In genomic region chr7:100100420-100101015, GRCh38 we compare ENCODE assay signal across 8 cellular contexts. TPM values are rescaled to one million over a fixed set of nuclear protein-coding genes. Genes with fewer than 3 reads are reported as not detected.
A peak's percentile ranks its signal among the peaks of the same experiment; 100 is the strongest.
DNase-seq lines count a peak whose midpoint lies in the region; ATAC-seq, FAIRE-seq and TF ChIP-seq lines count a peak whose summit lies in the region.

No MANE protein-coding gene starts in this region.

- DNase-seq in D721Med (ENCODE audit: insufficient read length, low spot score) (peak; percentile 81), HuH-7.5 (ENCODE audit: low spot score) (peak; percentile 97), activated T-cell treated with anti-CD3 and anti-CD28 coated beads for 48 hours (ENCODE audit: low read depth) (peak; percentile 86), epithelial cell of proximal tubule (ENCODE audit: low read depth) (peak; percentile 80), mucosa of gallbladder (ENCODE audit: low spot score) (peak; percentile 91)
- peak; percentile 73 to 86 for DNase-seq in stimulated activated CD8-positive, alpha-beta memory T cell treated with anti-CD3 and anti-CD28 coated beads, Interleukin-2, amount 100 ng/mL, for 48 hours (ENCODE audit: low read depth in 2 of 2)

- H3K9ac ChIP-seq in OCI-LY3 (ENCODE audit: low read length): peak overlapping the region; percentile 99

- H3K4me1 ChIP-seq in OCI-LY3 (ENCODE audit: low read length): peaks cover 12% of the 10 kb centered on the region

- H3K27ac ChIP-seq in OCI-LY3 (ENCODE audit: low read length): peak overlapping the region; percentile 90

- TF ChIP-seq CTCF in D721Med (IDR thresholded peaks at IDR 0.05; ENCODE audit: insufficient read depth, missing control alignments): no peak
- TF ChIP-seq CTCF in OCI-LY3 (IDR thresholded peaks at IDR 0.05; ENCODE audit: low read depth, low read length): no peak
- no peak for TF ChIP-seq CTCF in epithelial cell of proximal tubule (conservative IDR thresholded peaks at IDR 0.05; ENCODE audit: low read depth, low read length)

- peak; percentile 73 for ATAC-seq in GM21528 (IDR thresholded peaks at IDR 0.05; ENCODE audit: low FRiP score, unreplicated experiment)

- no peak for FAIRE-seq in D721Med (lab: Jason Lieb, UNC)

- H3K9me3 ChIP-seq in OCI-LY3 (ENCODE audit: insufficient read depth, low read length): no peaks in the 10 kb centered on the region

- H3K4me3 ChIP-seq in OCI-LY3 (ENCODE audit: low read length): peak overlapping the region; percentile 90
- peak overlapping the region; percentile 74 for H3K4me3 ChIP-seq in epithelial cell of proximal tubule (ENCODE audit: low read depth, low read length)

- H3K4me2 ChIP-seq in OCI-LY3 (ENCODE audit: low read length): peak overlapping the region; percentile 77

- peaks cover 41% of the 10 kb centered on the region for H3K36me3 ChIP-seq in OCI-LY3 (replicated peaks; ENCODE audit: low read depth, low read length)

- H2AFZ ChIP-seq in OCI-LY3 (ENCODE audit: low read depth, low read length): no peak overlapping the region

- H3K27me3 ChIP-seq in OCI-LY3 (ENCODE audit: low read depth, low read length): no peaks in the 10 kb centered on the region

- peaks cover 59% of the 10 kb centered on the region for H3K79me2 ChIP-seq in OCI-LY3 (ENCODE audit: low read length)

- H4K20me1 ChIP-seq in OCI-LY3 (ENCODE audit: insufficient read depth, low read length): peaks cover 30% of the 10 kb centered on the region

RNA-seq across cellular contexts. Expression of gene MCM7, which starts 0.7 kb away (rescaled TPM):
- total RNA-seq in epithelial cell of proximal tubule (188 and 355 TPM in 2 replicates), mucosa of gallbladder (58.2 TPM)

RNA-seq across cellular contexts. Expression of gene AP4M1, which starts 0.9 kb away (rescaled TPM):
- total RNA-seq in epithelial cell of proximal tubule (11.5 and 25.2 TPM in 2 replicates), mucosa of gallbladder (34.1 TPM)

RNA-seq across cellular contexts. Expression of gene COPS6, which starts 11.7 kb away (rescaled TPM):
- total RNA-seq in epithelial cell of proximal tubule (39.9 and 73.2 TPM in 2 replicates), mucosa of gallbladder (113 TPM)

RNA-seq across cellular contexts. Expression of gene TAF6, which starts 18.6 kb away (rescaled TPM):
- 62.8 and 73.6 TPM in 2 replicates for total RNA-seq in epithelial cell of proximal tubule
- 65.3 TPM for total RNA-seq in mucosa of gallbladder

RNA-seq across cellular contexts. Expression of gene CNPY4, which starts 18.9 kb away (rescaled TPM):
- total RNA-seq in epithelial cell of proximal tubule (8.8 and 10.1 TPM in 2 replicates), mucosa of gallbladder (34.0 TPM)

Comparison
In these comparisons a context has a peak if more than half of its experiments do, and no peak if none do; other contexts are left out.
1. Peak in every context shown above with its lines: DNase-seq, ATAC-seq, H3K4me3 ChIP-seq and H3K27ac ChIP-seq.